In the genomic region with DNA sequence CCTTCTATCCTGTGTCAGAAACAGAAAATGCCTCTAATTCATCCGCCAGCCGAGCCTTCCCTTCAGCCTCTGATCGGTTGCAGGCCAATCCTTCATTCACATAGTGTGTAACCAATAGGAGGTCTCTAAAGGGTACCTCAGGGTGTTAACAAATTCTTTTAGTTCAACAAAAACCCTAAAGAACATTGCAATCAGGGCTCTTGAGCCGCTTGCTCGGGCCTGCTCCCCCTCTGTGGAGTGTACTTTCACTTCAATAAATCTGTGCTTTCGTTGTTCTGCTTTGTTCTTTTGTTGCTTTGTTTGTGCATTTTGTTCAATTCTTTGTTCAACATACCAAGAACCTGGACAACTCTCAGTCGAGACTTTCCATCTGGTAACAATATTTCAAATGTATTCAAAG, we compare ENCODE assay signal across 31 cellular contexts.
"Had no signal": no experiment of that assay in that cellular context is flagged by ENCODE, and none has a peak within 500 bp of the region (broad histone marks: within the 10 kb centered on the region; RNA-seq: fewer than 3 reads in every experiment).

No MANE protein-coding gene starts in this region.

- H3K36me3 ChIP-seq: adrenal gland, esophagus muscularis mucosa, gastrocnemius medialis, WERI-Rb-1 had no signal

- DNase-seq: activated B cell treated with CpG ODN at 0.5 μM for 24 hours; activated CD4-positive, alpha-beta T cell treated with anti-CD3 and anti-CD28 coated beads for 48 hours; activated CD4-positive, alpha-beta T cell treated with anti-CD3 and anti-CD28 coated beads, Interleukin-2, amount 50 U/mL, for 1 hour; activated CD4-positive, alpha-beta T cell treated with anti-CD3 and anti-CD28 coated beads, Interleukin-2, amount 50 U/mL, for 48 hours; activated CD8-positive, alpha-beta memory T cell treated with anti-CD3 and anti-CD28 coated beads for 24 hours; activated CD8-positive, alpha-beta T cell treated with anti-CD3 and anti-CD28 coated beads for 36 hours; activated effector memory CD4-positive, alpha-beta T cell treated with Interleukin-2 at 50 U/mL for 16 hours; activated gamma-delta T cell treated with Interleukin-2 at 50 U/mL for 16 hours; activated naive CD4-positive, alpha-beta T cell treated with anti-CD3 and anti-CD28 coated beads, Interleukin-2, amount 50 U/mL, for 16 hours; activated naive CD4-positive, alpha-beta T cell treated with Interleukin-2 at 50 U/mL for 16 hours; activated T-cell treated with anti-CD3 and anti-CD28 coated beads, Interleukin-2, amount 50 U/mL, for 4 hours; adrenal gland; amygdala; aorta; body of pancreas; caudate nucleus; cortex of kidney; dermis blood vessel endothelial cell; effector CD4-positive, alpha-beta T cell; effector memory CD8-positive, alpha-beta T cell; foreskin keratinocyte; gastrocnemius medialis; glutamatergic neuron; T-helper 1 cell; T-helper 17 cell; T1000; WERI-Rb-1 had no signal

- H3K27me3 ChIP-seq: adrenal gland, body of pancreas, esophagus muscularis mucosa, foreskin keratinocyte, gastrocnemius medialis had no signal

- ATAC-seq: activated CD4-positive, CD25-positive, alpha-beta regulatory T cell treated with anti-CD3 and anti-CD28 coated beads, Interleukin-2, amount 50 U/mL, for 24 hours; activated CD8-positive, alpha-beta T cell treated with anti-CD3 and anti-CD28 coated beads for 36 hours; activated T-cell treated with anti-CD3 and anti-CD28 coated beads, Interleukin-2, amount 50 U/mL, for 4 hours; activated T-helper 17 cell treated with anti-CD3 and anti-CD28 coated beads, Interleukin-2, amount 50 U/mL, for 72 hours; body of pancreas; effector memory CD8-positive, alpha-beta T cell; foreskin keratinocyte; gastrocnemius medialis; T-helper 17 cell had no signal

- H3K9me3 ChIP-seq: adrenal gland, body of pancreas, esophagus muscularis mucosa, gastrocnemius medialis had no signal

- H3K27ac ChIP-seq: adrenal gland, body of pancreas, esophagus muscularis mucosa, foreskin keratinocyte, gastrocnemius medialis, WERI-Rb-1 had no signal

- H3K4me1 ChIP-seq: adrenal gland, body of pancreas, foreskin keratinocyte, gastrocnemius medialis had no signal

- H3K4me3 ChIP-seq: adrenal gland, body of pancreas, esophagus muscularis mucosa, gastrocnemius medialis had no signal

- FAIRE-seq: colon had no signal
